In genomic region chr16:89333401-89334001, GRCh38 we compare ENCODE assay signal across 8 cellular contexts.
A peak's percentile ranks its signal among the peaks of the same experiment; 100 is the strongest.
DNase-seq lines count a peak whose midpoint lies in the region; TF ChIP-seq lines count a peak whose summit lies in the region.
"Not testable (repeated sequence)": the region's sequence is repeated elsewhere in the genome, so short reads cannot be mapped to it uniquely, and the experiment has no call there.

No MANE protein-coding gene starts in this region.

- peaks cover 55% of the 10 kb centered on the region for H3K4me1 ChIP-seq in A673 (ENCODE audit: insufficient read depth, low read length, poor library complexity, severe bottlenecking)
- H3K4me1 ChIP-seq in adipocyte (ENCODE audit: control insufficient read depth, insufficient read depth, low read length): peaks cover 28% of the 10 kb centered on the region

- H3K27ac ChIP-seq in A673 (ENCODE audit: low read depth, low read length, poor library complexity, severe bottlenecking): peak overlapping the region; percentile 63

- not testable (repeated sequence) for H3K27me3 ChIP-seq in A673 (replicated peaks; ENCODE audit: insufficient read depth, low read depth, low read length, poor library complexity); adipocyte (replicated peaks; ENCODE audit: control insufficient read depth, insufficient read depth, low read length)

- CTCF ChIA-PET in A673 (lab: Charles Lee): not testable (repeated sequence)
- CTCF ChIA-PET in GM10248 (lab: Yijun Ruan, JAX): interaction anchor here (0.7 to 1.4 kb wide), 4 partner anchors 41 to 224 kb away, joined by 3 to 5 read pairs (median 4); no protein-coding TSS in a partner anchor

- in situ Hi-C loops in SK-MEL-5 (cut with HindIII; ENCODE audit: low pct_unique_long_range_greater_than_20kb, low sequenced_read_pairs): not testable (repeated sequence)

- DNase-seq in A673 (ENCODE audit: low spot score) (peak; percentile 89), GM10248 (ENCODE audit: extremely low spot score) (peak; percentile 81), LNCaP clone FGC (ENCODE audit: low read depth) (peak; percentile 62), SK-MEL-5 (ENCODE audit: low read depth, low spot score) (peak; percentile 69), adipocyte (ENCODE audit: low read depth) (peak; percentile 81), erythroblast (lab: John Stamatoyannopoulos, UW) (peak; percentile 83 to 86), left kidney (ENCODE audit: low read depth, low spot score) (peak; percentile 81), pulmonary artery endothelial cell (ENCODE audit: low read depth, low spot score) (peak; percentile 60)

- not testable (repeated sequence) for TF ChIP-seq POLR2A in erythroblast (IDR thresholded peaks at IDR 0.05; ENCODE audit: low read length)

- H3K4me3 ChIP-seq in A673 (ENCODE audit: low read depth, low read length, poor library complexity, severe bottlenecking); LNCaP clone FGC (ENCODE audit: low read depth, low read length); adipocyte (ENCODE audit: low read length): not testable (repeated sequence)

- not testable (repeated sequence) for H3K36me3 ChIP-seq in A673 (ENCODE audit: insufficient read depth, low read length, poor library complexity, severe bottlenecking); adipocyte (ENCODE audit: control insufficient read depth, insufficient read depth, low read length, severe bottlenecking)

- not testable (repeated sequence) for BruUV-seq in A673 (replicated peaks; lab: Mats Ljungman, UMichigan)

- TF ChIP-seq CTCF in A673 (conservative IDR thresholded peaks at IDR 0.05; ENCODE audit: low read depth, low read length) (peak; percentile 64), GM10248 (IDR thresholded peaks at IDR 0.05; ENCODE audit: control extremely low read depth, extremely low read depth, low read depth, missing control alignments) (peak; percentile 65), LNCaP clone FGC (IDR thresholded peaks at IDR 0.05; ENCODE audit: control insufficient read depth, extremely low read depth, insufficient read depth) (peak; percentile 57)

- not testable (repeated sequence) for H3K9me3 ChIP-seq in A673 (ENCODE audit: low read depth, low read length, poor library complexity, severe bottlenecking); adipocyte (ENCODE audit: control insufficient read depth, low read length)

- POLR2A ChIA-PET in A673 (lab: Charles Lee; ENCODE audit: low non-redundant PET); GM10248 (lab: Yijun Ruan, JAX): not testable (repeated sequence)

- intact Hi-C loops in A673 (cut with micrococcal nuclease; ENCODE audit: unreplicated experiment): loop anchor here (5.0 kb wide), 2 partner anchors 159 to 174 kb away; partner anchors contain the start of genes ANKRD11 and SPG7

- H3K9ac ChIP-seq in adipocyte (ENCODE audit: low read length): peak overlapping the region; percentile 31
